8 cellular contexts compared by ENCODE assay signal in the genomic region with DNA sequence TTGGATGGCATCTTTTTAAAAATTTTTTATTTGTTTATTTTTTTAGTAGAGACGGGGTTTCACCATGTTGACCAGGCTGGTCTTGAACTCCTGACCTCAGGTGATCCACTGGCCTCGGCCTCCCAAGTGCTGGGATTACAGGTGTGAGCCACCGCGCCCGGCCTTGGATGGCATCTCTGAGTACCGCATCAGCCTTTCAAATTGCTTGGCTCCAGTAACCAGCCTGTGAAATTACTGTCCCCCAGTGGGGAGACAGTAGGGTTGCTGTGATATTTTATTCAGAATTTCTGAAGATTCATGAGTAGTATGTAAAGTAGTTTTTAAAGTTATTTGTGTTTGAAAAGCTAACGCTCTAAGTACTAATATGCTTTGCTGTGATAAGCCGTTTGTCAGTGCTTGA. TPM values are rescaled to one million over a fixed set of nuclear protein-coding genes. Genes with fewer than 3 reads are reported as not detected.
DNase-seq lines count a peak whose midpoint lies in the region; ATAC-seq and TF ChIP-seq lines count a peak whose summit lies in the region.

No MANE protein-coding gene starts in this region.

- no peaks in the 10 kb centered on the region for H3K9me3 ChIP-seq in cardiac muscle cell (ENCODE audit: low read depth)
- no peaks in the 10 kb centered on the region for H3K9me3 ChIP-seq in right lobe of liver
- no peaks in the 10 kb centered on the region for H3K9me3 ChIP-seq in upper lobe of right lung

- no peaks in the 10 kb centered on the region for H3K27me3 ChIP-seq in cardiac muscle cell
- no peaks in the 10 kb centered on the region for H3K27me3 ChIP-seq in right lobe of liver
- no peaks in the 10 kb centered on the region for H3K27me3 ChIP-seq in upper lobe of right lung

- peak overlapping the region; percentile 74 for H3K27ac Mint-ChIP-seq in activated T-helper 17 cell treated with anti-CD3 and anti-CD28 coated beads, Interleukin-2, amount 50 U/mL, for 72 hours

- H3K4me1 ChIP-seq in cardiac muscle cell (ENCODE audit: low read depth) (no peaks in the 10 kb centered on the region), right lobe of liver (peaks cover 0 to 16% (median 8%) of the 10 kb centered on the region in 4 donors), upper lobe of right lung (peaks cover 25% of the 10 kb centered on the region)

- peaks cover 27% of the 10 kb centered on the region for H3K4me1 Mint-ChIP-seq in activated T-helper 17 cell treated with anti-CD3 and anti-CD28 coated beads, Interleukin-2, amount 50 U/mL, for 72 hours

- peaks cover 24% of the 10 kb centered on the region for H3K36me3 ChIP-seq in cardiac muscle cell
- H3K36me3 ChIP-seq in right lobe of liver = peaks cover 0 to 26% (median 13%) of the 10 kb centered on the region in 4 donors
- peaks cover 28% of the 10 kb centered on the region for H3K36me3 ChIP-seq in upper lobe of right lung

- no peak overlapping the region for H3K27ac ChIP-seq in cardiac muscle cell
- H3K27ac ChIP-seq in right lobe of liver = peak overlapping the region; percentile 76 to 85 (median 83)
- H3K27ac ChIP-seq in upper lobe of right lung = peak overlapping the region; percentile 37

- H3K9me3 Mint-ChIP-seq in activated T-helper 17 cell treated with anti-CD3 and anti-CD28 coated beads, Interleukin-2, amount 50 U/mL, for 72 hours = peaks cover 4% of the 10 kb centered on the region

- TF ChIP-seq CTCF in cardiac muscle cell (IDR thresholded peaks at IDR 0.05; ENCODE audit: low read depth, low read length) (no peak), right lobe of liver (IDR thresholded peaks at IDR 0.05) (no peak), upper lobe of right lung (IDR thresholded peaks at IDR 0.05) (no peak)

- 50% methylated on average over 8 of the region's 8 CpGs for WGBS in right lobe of liver (ENCODE audit: insufficient coverage, low coverage, low lambda C conversion rate, missing lambda C conversion rate)

- no peaks in the 10 kb centered on the region for H3K27me3 Mint-ChIP-seq in activated T-helper 17 cell treated with anti-CD3 and anti-CD28 coated beads, Interleukin-2, amount 50 U/mL, for 72 hours

- peak overlapping the region; percentile 78 for H3K4me3 Mint-ChIP-seq in activated T-helper 17 cell treated with anti-CD3 and anti-CD28 coated beads, Interleukin-2, amount 50 U/mL, for 72 hours

- no peak for ATAC-seq in activated T-helper 17 cell treated with anti-CD3 and anti-CD28 coated beads, Interleukin-2, amount 50 U/mL, for 72 hours (replicated peaks)
- ATAC-seq in right lobe of liver (no peak), upper lobe of right lung (no peak)

- peak overlapping the region; percentile 66 for H3K4me3 ChIP-seq in cardiac muscle cell
- peak overlapping the region; percentile 79 to 92 (median 92) for H3K4me3 ChIP-seq in right lobe of liver
- peak overlapping the region; percentile 94 for H3K4me3 ChIP-seq in upper lobe of right lung

- TF ChIP-seq POLR2A in right lobe of liver (IDR thresholded peaks at IDR 0.05) = no peak

- H3K36me3 Mint-ChIP-seq in activated T-helper 17 cell treated with anti-CD3 and anti-CD28 coated beads, Interleukin-2, amount 50 U/mL, for 72 hours (ENCODE audit: low read depth) = peaks cover 42% of the 10 kb centered on the region

- intact Hi-C loops in cardiac septum (cut with DNase I) = no loop called here
- intact Hi-C loops in right lobe of liver (cut with DNase I) = no loop called here
- intact Hi-C loops in upper lobe of right lung (cut with DNase I) = no loop called here

- DNase-seq in cardiac muscle cell (ENCODE audit: low read depth in 1 of 2, low spot score in 1 of 2) (no peak), cardiac septum (ENCODE audit: low spot score) (no peak), right lobe of liver (no peak), upper lobe of right lung (no peak), pons (ENCODE audit: low spot score) (no peak), DMS79 treated with DMSO at 0.1 percent for 48 hours (lab: John Stamatoyannopoulos, UW) (no peak)
- DNase-seq in activated CD8-positive, alpha-beta memory T cell treated with anti-CD3 and anti-CD28 coated beads for 24 hours = no peak

RNA-seq across cellular contexts. Expression of a gene that starts 1.2 kb away (rescaled TPM):
- total RNA-seq in cardiac muscle cell (31.4 and 34.3 TPM in 2 replicates), cardiac septum (32.6 TPM), right lobe of liver (10 to 100 TPM; 21.1 to 31.3 (median 26.2) TPM), upper lobe of right lung (55.2 TPM)
- polyA plus RNA-seq in cardiac muscle cell = 30.6 and 37.9 TPM in 2 replicates
- total RNA-seq in activated T-helper 17 cell treated with anti-CD3 and anti-CD28 coated beads, Interleukin-2, amount 50 U/mL, for 72 hours = 10 to 100 TPM; 36.9 to 70.3 TPM
